ENCODE assay signal across 1 cellular context in the genomic region with DNA sequence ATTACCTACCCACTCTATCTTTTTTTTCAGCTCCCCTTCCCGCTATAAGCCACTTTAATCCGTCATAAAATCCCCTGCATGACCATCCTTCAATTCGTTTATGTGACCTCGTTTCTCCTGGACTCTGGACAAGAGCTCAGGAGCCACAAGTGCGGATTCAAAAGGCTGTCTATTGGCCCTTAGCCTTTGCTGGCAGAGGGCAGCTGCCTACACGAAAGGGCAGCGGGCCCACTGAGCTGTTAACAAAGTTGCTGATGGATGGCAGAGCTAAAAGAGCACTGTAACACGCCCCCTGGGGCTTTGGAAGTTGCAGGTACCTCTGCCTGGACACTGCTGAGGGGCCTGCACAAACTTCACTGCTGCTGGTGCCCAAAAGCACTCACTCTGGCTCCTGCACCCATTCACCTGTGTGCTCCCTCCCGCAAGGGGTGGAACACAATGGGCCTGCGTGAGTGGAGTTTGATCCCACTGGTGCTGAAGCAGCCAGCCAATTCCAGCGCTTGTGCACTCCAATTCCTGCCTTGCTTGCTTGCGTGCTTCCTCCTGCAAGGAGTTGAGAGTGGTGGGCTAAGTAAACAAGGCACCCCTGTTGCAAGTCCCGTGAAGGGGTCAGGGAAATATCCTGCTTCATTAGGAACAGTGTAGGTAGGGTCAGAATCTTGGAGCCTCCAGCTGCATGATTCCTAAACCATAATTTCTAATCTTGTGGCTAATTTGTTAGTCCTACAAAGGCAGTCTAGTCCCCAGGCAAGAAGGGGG.
TF ChIP-seq lines count a peak whose summit lies in the region.

No MANE protein-coding gene starts in this region.

TF ChIP-seq in SK-N-SH treated with all-trans-retinoic acid at 6 μM for 48 hours, 23 proteins besides CTCF, POLR2A, EP300 and RAD21 (continued from another document):
- no peak for TF ChIP-seq ARNTL (CRISPR knock-in tag; IDR thresholded peaks at IDR 0.05; ENCODE audit: borderline replicate concordance, low read depth)
